In genomic region chr20:37202267-37202943, GRCh38 we compare ENCODE assay signal across 8 cellular contexts. TPM values are rescaled to one million over a fixed set of nuclear protein-coding genes. Genes with fewer than 3 reads are reported as not detected.
DNase-seq lines count a peak whose midpoint lies in the region; ATAC-seq, FAIRE-seq and TF ChIP-seq lines count a peak whose summit lies in the region.

No MANE protein-coding gene starts in this region.

- H3K79me1 ChIP-seq in mesendoderm (ENCODE audit: low read length), result peaks cover 13% of the 10 kb centered on the region

- no peak overlapping the region for H4K8ac ChIP-seq in mesendoderm (ENCODE audit: low read depth, low read length)

- H3K9me3 Mint-ChIP-seq in HFFc6, result no peaks in the 10 kb centered on the region
- no peaks in the 10 kb centered on the region for H3K9me3 Mint-ChIP-seq in activated naive CD8-positive, alpha-beta T cell treated with anti-CD3 and anti-CD28 coated beads for 36 hours

- no peak for FAIRE-seq in D721Med (lab: Jason Lieb, UNC)

- peaks cover 33% of the 10 kb centered on the region for H3K4me1 Mint-ChIP-seq in HFFc6 (ENCODE audit: low read depth)
- H3K4me1 Mint-ChIP-seq in activated naive CD8-positive, alpha-beta T cell treated with anti-CD3 and anti-CD28 coated beads for 36 hours, result no peaks in the 10 kb centered on the region

- H2BK120ac ChIP-seq in mesendoderm (ENCODE audit: low read depth, low read length), result no peak overlapping the region

- no peak overlapping the region for H2BK15ac ChIP-seq in mesendoderm (replicated peaks; ENCODE audit: low read depth)

- H3K9ac ChIP-seq in mesendoderm (ENCODE audit: low read length), result no peak overlapping the region

- H3K27me3 ChIP-seq in mesendoderm (ENCODE audit: insufficient read depth, low read length, poor library complexity), result no peaks in the 10 kb centered on the region

- TF ChIP-seq CTCF in D721Med (IDR thresholded peaks at IDR 0.05; ENCODE audit: insufficient read depth, missing control alignments), result peak; percentile 62
- peak; percentile 95 for TF ChIP-seq CTCF in HFFc6 (IDR thresholded peaks at IDR 0.05)

- H3K36me3 ChIP-seq in mesendoderm (ENCODE audit: control insufficient read depth, insufficient read depth, low read length), result peaks cover 25% of the 10 kb centered on the region

- DNase-seq in D721Med (ENCODE audit: insufficient read length, low spot score) (no peak), HFFc6 (peak; percentile 96), RPMI8226 (peak; percentile 25), dermis blood vessel endothelial cell (peak; percentile 78), mesendoderm (peak; percentile 89), NCI-H748 (lab: John Stamatoyannopoulos, UW; ENCODE audit: unreplicated experiment) (no peak)
- DNase-seq in activated naive CD8-positive, alpha-beta T cell treated with anti-CD3 and anti-CD28 coated beads for 36 hours, result no peak

- H3K4me3 ChIP-seq in mesendoderm (ENCODE audit: low read length), result no peak overlapping the region

- H3K79me2 ChIP-seq in mesendoderm (ENCODE audit: control insufficient read depth, insufficient read depth, low read length), result peaks cover 6% of the 10 kb centered on the region

- H3K4me3 Mint-ChIP-seq in HFFc6, result peak overlapping the region; percentile 84
- H3K4me3 Mint-ChIP-seq in activated naive CD8-positive, alpha-beta T cell treated with anti-CD3 and anti-CD28 coated beads for 36 hours, result no peak overlapping the region

- no peak overlapping the region for H3K4ac ChIP-seq in mesendoderm (ENCODE audit: low read depth, low read length)

- no peak overlapping the region for H2BK5ac ChIP-seq in mesendoderm (ENCODE audit: low read length)

- H3K27ac ChIP-seq in mesendoderm (ENCODE audit: low read depth, low read length), result no peak overlapping the region

- peaks cover 2% of the 10 kb centered on the region for H3K4me1 ChIP-seq in mesendoderm (ENCODE audit: control insufficient read depth, low read depth, low read length)

- no peak overlapping the region for H3K23ac ChIP-seq in mesendoderm (ENCODE audit: low read length)

- WGBS in mesendoderm (ENCODE audit: extremely low coverage, insufficient coverage, low lambda C conversion rate), result no CpG with 5 or more reads among the region's 6 CpGs

- H2AK5ac ChIP-seq in mesendoderm (ENCODE audit: low read length), result no peak overlapping the region

- no peak overlapping the region for H3K18ac ChIP-seq in mesendoderm (ENCODE audit: low read length)

- no peak overlapping the region for H4K5ac ChIP-seq in mesendoderm (ENCODE audit: low read length)

- H3K56ac ChIP-seq in mesendoderm (ENCODE audit: low read length), result no peak overlapping the region

- H3K4me2 ChIP-seq in mesendoderm (ENCODE audit: low read length), result no peak overlapping the region

- H3K27ac Mint-ChIP-seq in HFFc6, result peak overlapping the region; percentile 93
- no peak overlapping the region for H3K27ac Mint-ChIP-seq in activated naive CD8-positive, alpha-beta T cell treated with anti-CD3 and anti-CD28 coated beads for 36 hours

- H3K27me3 Mint-ChIP-seq in HFFc6 (ENCODE audit: insufficient read depth), result no peaks in the 10 kb centered on the region; the same call in 1 of the 2 replicates
- H3K27me3 Mint-ChIP-seq in activated naive CD8-positive, alpha-beta T cell treated with anti-CD3 and anti-CD28 coated beads for 36 hours, result no peaks in the 10 kb centered on the region

- ATAC-seq in HG03045 (IDR thresholded peaks at IDR 0.05; ENCODE audit: unreplicated experiment), result no peak

- H3K36me3 Mint-ChIP-seq in HFFc6 (ENCODE audit: low read depth), result peaks cover 23% of the 10 kb centered on the region; the same call in 1 of the 2 replicates
- H3K36me3 Mint-ChIP-seq in activated naive CD8-positive, alpha-beta T cell treated with anti-CD3 and anti-CD28 coated beads for 36 hours, result peaks cover 23% of the 10 kb centered on the region

RNA-seq across cellular contexts. Expression of gene MROH8, which starts 23.1 kb away (rescaled TPM):
- total RNA-seq in HFFc6 (2021; fragmentation: NEBNext Ultra II Directional; extraction: Animal tissue kit (Norgen Biotek cat#: 25700)), result 1 to 10 TPM; 1.3 to 1.9 (median 1.6) TPM
- total RNA-seq in dermis blood vessel endothelial cell, result 0.74 and 1.5 TPM in 2 replicates
- polyA plus RNA-seq in mesendoderm (2013, experiment 1 of 2), result 0.70 TPM
- 0.39 TPM for polyA plus RNA-seq in mesendoderm (2013, experiment 2 of 2)
- 1 to 10 TPM; 2.2 to 3.0 TPM for total RNA-seq in activated naive CD8-positive, alpha-beta T cell treated with anti-CD3 and anti-CD28 coated beads for 36 hours

RNA-seq across cellular contexts. Expression of gene RPN2, which starts 23.3 kb away (rescaled TPM):
- 100 to 1,000 TPM; 261 to 304 (median 270) TPM for total RNA-seq in HFFc6 (2021; fragmentation: NEBNext Ultra II Directional; extraction: Animal tissue kit (Norgen Biotek cat#: 25700))
- total RNA-seq in dermis blood vessel endothelial cell, result 247 and 405 TPM in 2 replicates
- polyA plus RNA-seq in mesendoderm (2013, experiment 1 of 2), result 236 TPM
- polyA plus RNA-seq in mesendoderm (2013, experiment 2 of 2), result 234 TPM
- 100 to 1,000 TPM; 121 to 131 TPM for total RNA-seq in activated naive CD8-positive, alpha-beta T cell treated with anti-CD3 and anti-CD28 coated beads for 36 hours

RNA-seq across cellular contexts. Expression of gene GHRH, which starts 59.2 kb away (rescaled TPM):
- total RNA-seq in HFFc6 (2021; fragmentation: NEBNext Ultra II Directional; extraction: Animal tissue kit (Norgen Biotek cat#: 25700)), result not detected
- total RNA-seq in dermis blood vessel endothelial cell, result not detected in 2 replicates
- polyA plus RNA-seq in mesendoderm (2013, experiment 1 of 2), result not detected
- not detected for polyA plus RNA-seq in mesendoderm (2013, experiment 2 of 2)
- not detected for total RNA-seq in activated naive CD8-positive, alpha-beta T cell treated with anti-CD3 and anti-CD28 coated beads for 36 hours

Comparison
In these comparisons a context has a peak if more than half of its experiments do, and no peak if none do; other contexts are left out.
1. DNase-seq: peak in HFFc6 (single experiment), RPMI8226 (single experiment), dermis blood vessel endothelial cell (single experiment) and mesendoderm (single experiment); none in D721Med (single experiment), NCI-H748 (single experiment) and activated naive CD8-positive, alpha-beta T cell treated with anti-CD3 and anti-CD28 coated beads for 36 hours (single experiment).